In genomic region chr3:59558906-59559720, GRCh38 we compare ENCODE assay signal across 15 cellular contexts.
DNase-seq lines count a peak whose midpoint lies in the region; ATAC-seq and TF ChIP-seq lines count a peak whose summit lies in the region.
"Had no signal": no experiment of that assay in that cellular context is flagged by ENCODE, and none has a peak within 500 bp of the region (broad histone marks: within the 10 kb centered on the region; RNA-seq: fewer than 3 reads in every experiment).

No MANE protein-coding gene starts in this region.

- peaks cover 30% of the 10 kb centered on the region for H3K4me1 Mint-ChIP-seq in HFFc6 (ENCODE audit: low read depth)
- peaks cover 18% of the 10 kb centered on the region for H3K4me1 Mint-ChIP-seq in activated CD4-positive, alpha-beta memory T cell treated with anti-CD3 and anti-CD28 coated beads, Interleukin-2, amount 10 ng/mL, durations not matched to agents 7 days and 5 days
- H3K4me1 Mint-ChIP-seq: IgD-negative memory B cell, T-helper 17 cell had no signal

- no peaks in the 10 kb centered on the region for H3K9me3 ChIP-seq in hepatocyte (ENCODE audit: low read depth)
- H3K9me3 ChIP-seq: body of pancreas, tibial artery had no signal

- peak overlapping the region; percentile 16 for H3K27ac ChIP-seq in hepatocyte
- H3K27ac ChIP-seq: body of pancreas, tibial artery had no signal

- peaks cover 1% of the 10 kb centered on the region; the same call in 1 of the 2 replicates for H3K27me3 Mint-ChIP-seq in HFFc6 (ENCODE audit: insufficient read depth)
- no peaks in the 10 kb centered on the region for H3K27me3 Mint-ChIP-seq in activated CD4-positive, alpha-beta memory T cell treated with anti-CD3 and anti-CD28 coated beads, Interleukin-2, amount 10 ng/mL, durations not matched to agents 7 days and 5 days
- H3K27me3 Mint-ChIP-seq: IgD-negative memory B cell, T-helper 17 cell had no signal

- no peak overlapping the region for H3K4me3 Mint-ChIP-seq in HFFc6
- no peak overlapping the region for H3K4me3 Mint-ChIP-seq in activated CD4-positive, alpha-beta memory T cell treated with anti-CD3 and anti-CD28 coated beads, Interleukin-2, amount 10 ng/mL, durations not matched to agents 7 days and 5 days
- H3K4me3 Mint-ChIP-seq: CD8-positive, alpha-beta T cell; IgD-negative memory B cell; T-helper 17 cell had no signal

- no peaks in the 10 kb centered on the region for H3K79me2 ChIP-seq in hepatocyte

- H2AFZ ChIP-seq in hepatocyte, result no peak overlapping the region

- peaks cover 18% of the 10 kb centered on the region for H3K27me3 ChIP-seq in hepatocyte
- H3K27me3 ChIP-seq: body of pancreas, tibial artery had no signal

- H3K4me3 ChIP-seq in hepatocyte, result no peak overlapping the region
- H3K4me3 ChIP-seq: body of pancreas, tibial artery had no signal

- no peaks in the 10 kb centered on the region for H3K36me3 Mint-ChIP-seq in HFFc6 (ENCODE audit: low read depth)
- H3K36me3 Mint-ChIP-seq in activated CD4-positive, alpha-beta memory T cell treated with anti-CD3 and anti-CD28 coated beads, Interleukin-2, amount 10 ng/mL, durations not matched to agents 7 days and 5 days (ENCODE audit: low read depth), result peaks cover 7% of the 10 kb centered on the region
- H3K36me3 Mint-ChIP-seq: CD8-positive, alpha-beta T cell; IgD-negative memory B cell had no signal

- H3K9me2 ChIP-seq in hepatocyte (replicated peaks; ENCODE audit: insufficient read depth), result no peaks in the 10 kb centered on the region

- peak; percentile 7 for DNase-seq in SKM-1 treated with dmso at 0.1 percent for 144 hours (lab: John Stamatoyannopoulos, UW; ENCODE audit: unreplicated experiment)
- no peak for DNase-seq in SKM-1 (lab: John Stamatoyannopoulos, UW; ENCODE audit: unreplicated experiment)
- no peak for DNase-seq in HFFc6
- no peak for DNase-seq in activated CD4-positive, alpha-beta memory T cell treated with anti-CD3 and anti-CD28 coated beads, Interleukin-2, amount 10 ng/mL, durations not matched to agents 7 days and 5 days
- DNase-seq in hepatocyte (ENCODE audit: low spot score), result no peak
- no peak for DNase-seq in NCI-H524 treated with DMSO at 0.1 percent for 48 hours (lab: John Stamatoyannopoulos, UW)
- DNase-seq: activated CD4-positive, CD25-positive, alpha-beta regulatory T cell treated with anti-CD3 and anti-CD28 coated beads, Interleukin-2, amount 50 U/mL, for 72 hours; body of pancreas; CD8-positive, alpha-beta T cell; T-helper 17 cell; tibial artery had no signal

- no peaks in the 10 kb centered on the region for H3K4me1 ChIP-seq in hepatocyte (ENCODE audit: insufficient read depth)
- H3K4me1 ChIP-seq: body of pancreas, tibial artery had no signal

- no peaks in the 10 kb centered on the region for H3K36me3 ChIP-seq in hepatocyte (replicated peaks; ENCODE audit: insufficient read depth, low read depth)
- H3K36me3 ChIP-seq: tibial artery had no signal

- CTCF ChIA-PET in activated CD4-positive, alpha-beta memory T cell treated with anti-CD3 and anti-CD28 coated beads, Interleukin-2, amount 10 ng/mL, durations not matched to agents 7 days and 5 days (lab: Charles Lee), result interaction anchor here (0.7 kb wide), 1 partner anchor 345 kb away, joined by 3 read pairs; no protein-coding TSS in a partner anchor

- POLR2A ChIA-PET in activated CD4-positive, alpha-beta memory T cell treated with anti-CD3 and anti-CD28 coated beads, Interleukin-2, amount 10 ng/mL, durations not matched to agents 7 days and 5 days (lab: Charles Lee), result no interaction called here

- no peak overlapping the region for H3K4me2 ChIP-seq in hepatocyte

- ATAC-seq in HG03378 (IDR thresholded peaks at IDR 0.05; ENCODE audit: unreplicated experiment) (no peak), HG02678 (IDR thresholded peaks at IDR 0.05; ENCODE audit: unreplicated experiment) (no peak)
- ATAC-seq: body of pancreas; CD8-positive, alpha-beta T cell; left lobe of liver; T-helper 17 cell had no signal

- no peaks in the 10 kb centered on the region for H3K9me3 Mint-ChIP-seq in HFFc6
- H3K9me3 Mint-ChIP-seq in activated CD4-positive, alpha-beta memory T cell treated with anti-CD3 and anti-CD28 coated beads, Interleukin-2, amount 10 ng/mL, durations not matched to agents 7 days and 5 days, result peaks cover 12% of the 10 kb centered on the region
- H3K9me3 Mint-ChIP-seq: CD8-positive, alpha-beta T cell had no signal

- peak overlapping the region; percentile 37 for H3K27ac Mint-ChIP-seq in HFFc6
- H3K27ac Mint-ChIP-seq in activated CD4-positive, alpha-beta memory T cell treated with anti-CD3 and anti-CD28 coated beads, Interleukin-2, amount 10 ng/mL, durations not matched to agents 7 days and 5 days, result peak overlapping the region; percentile 47
- H3K27ac Mint-ChIP-seq: CD8-positive, alpha-beta T cell; IgD-negative memory B cell; T-helper 17 cell had no signal

- WGBS in hepatocyte (ENCODE audit: low lambda C conversion rate, missing lambda C conversion rate), result 28% methylated on average over 1 of the region's 1 CpG

- TF ChIP-seq CTCF in HFFc6 (IDR thresholded peaks at IDR 0.05), result no peak
- TF ChIP-seq CTCF in hepatocyte (IDR thresholded peaks at IDR 0.05; ENCODE audit: poor library complexity), result no peak

- H4K20me1 ChIP-seq in hepatocyte (ENCODE audit: insufficient read depth, poor library complexity, severe bottlenecking), result no peaks in the 10 kb centered on the region
